Comparison of ENCODE assay signal across 27 cellular contexts in genomic region chrX:35292522-35292921, GRCh38.
"Had no signal": no experiment of that assay in that cellular context is flagged by ENCODE, and none has a peak within 500 bp of the region (broad histone marks: within the 10 kb centered on the region; RNA-seq: fewer than 3 reads in every experiment).

No MANE protein-coding gene starts in this region.

- FAIRE-seq: endometrium, endothelial cell of umbilical vein, frontal cortex had no signal

- H3K27ac ChIP-seq: colonic mucosa, coronary artery, dorsolateral prefrontal cortex, epithelial cell of prostate, esophagus muscularis mucosa, esophagus squamous epithelium, foreskin keratinocyte, gastrocnemius medialis, gastroesophageal sphincter, heart left ventricle, heart right ventricle had no signal

- DNase-seq: colonic mucosa; cortex of kidney; dermis blood vessel endothelial cell; dorsolateral prefrontal cortex; effector CD4-positive, alpha-beta T cell; effector CD8-positive, alpha-beta T cell; effector memory CD4-positive, alpha-beta T cell; effector memory CD8-positive, alpha-beta T cell; endodermal cell; erythroblast; esophagus squamous epithelium; foreskin fibroblast; foreskin keratinocyte; foreskin melanocyte; gastrocnemius medialis; glutamatergic neuron; head of caudate nucleus; heart left ventricle; heart right ventricle had no signal

- H3K27me3 ChIP-seq: colonic mucosa, esophagus muscularis mucosa, esophagus squamous epithelium, foreskin keratinocyte, gastrocnemius medialis, gastroesophageal sphincter, heart left ventricle, heart right ventricle had no signal

- H3K9me3 ChIP-seq: colonic mucosa, esophagus muscularis mucosa, esophagus squamous epithelium, gastrocnemius medialis, gastroesophageal sphincter, heart right ventricle had no signal

- H3K4me3 ChIP-seq: colonic mucosa, coronary artery, dorsolateral prefrontal cortex, esophagus muscularis mucosa, esophagus squamous epithelium, gastrocnemius medialis, gastroesophageal sphincter, heart left ventricle, heart right ventricle had no signal

- H3K4me1 ChIP-seq: colonic mucosa, esophagus muscularis mucosa, esophagus squamous epithelium, foreskin keratinocyte, gastrocnemius medialis, gastroesophageal sphincter, heart left ventricle, heart right ventricle had no signal

- H3K36me3 ChIP-seq: colonic mucosa, esophagus muscularis mucosa, esophagus squamous epithelium, gastrocnemius medialis, gastroesophageal sphincter, heart left ventricle, heart right ventricle had no signal

- ATAC-seq: effector memory CD8-positive, alpha-beta T cell; esophagus mucosa; foreskin keratinocyte; gastrocnemius medialis; gastroesophageal sphincter; heart left ventricle; heart right ventricle had no signal
